1 cellular context compared by ENCODE assay signal in genomic region chr17:79862259-79862658, GRCh38.
A peak's percentile ranks its signal among the peaks of the same experiment; 100 is the strongest.
TF ChIP-seq lines count a peak whose summit lies in the region.

No MANE protein-coding gene starts in this region.

TF ChIP-seq in HepG2, 621 proteins besides CTCF, POLR2A, EP300 and RAD21 (continued from another document):
- TF ChIP-seq ZNF33B (CRISPR knock-in tag; IDR thresholded peaks at IDR 0.05): no peak
- no peak for TF ChIP-seq ZNF556 (CRISPR knock-in tag; IDR thresholded peaks at IDR 0.05; ENCODE audit: borderline replicate concordance)
- no peak for TF ChIP-seq HMGA1 (CRISPR knock-in tag; conservative IDR thresholded peaks at IDR 0.05)
- 0 out of 2 replicates have a peak, but pooled peaks have one; percentile 1 for TF ChIP-seq ZNF788 (CRISPR knock-in tag; IDR thresholded peaks at IDR 0.05; ENCODE audit: borderline replicate concordance)
- no peak for TF ChIP-seq ZNF468 (CRISPR knock-in tag; IDR thresholded peaks at IDR 0.05)
- no peak for TF ChIP-seq ZBTB44 (CRISPR knock-in tag; IDR thresholded peaks at IDR 0.05)
- TF ChIP-seq ZNF724P (CRISPR knock-in tag; IDR thresholded peaks at IDR 0.05; ENCODE audit: borderline replicate concordance): no peak
- TF ChIP-seq TIGD3 (CRISPR knock-in tag; IDR thresholded peaks at IDR 0.05; ENCODE audit: borderline replicate concordance): no peak
- TF ChIP-seq ZNF720 (CRISPR knock-in tag; IDR thresholded peaks at IDR 0.05): no peak
- peak; percentile 46; the same call in 1 of the 2 replicates for TF ChIP-seq ZNF263 (CRISPR knock-in tag; IDR thresholded peaks at IDR 0.05)
